Comparison of ENCODE assay signal across 11 cellular contexts in the genomic region with DNA sequence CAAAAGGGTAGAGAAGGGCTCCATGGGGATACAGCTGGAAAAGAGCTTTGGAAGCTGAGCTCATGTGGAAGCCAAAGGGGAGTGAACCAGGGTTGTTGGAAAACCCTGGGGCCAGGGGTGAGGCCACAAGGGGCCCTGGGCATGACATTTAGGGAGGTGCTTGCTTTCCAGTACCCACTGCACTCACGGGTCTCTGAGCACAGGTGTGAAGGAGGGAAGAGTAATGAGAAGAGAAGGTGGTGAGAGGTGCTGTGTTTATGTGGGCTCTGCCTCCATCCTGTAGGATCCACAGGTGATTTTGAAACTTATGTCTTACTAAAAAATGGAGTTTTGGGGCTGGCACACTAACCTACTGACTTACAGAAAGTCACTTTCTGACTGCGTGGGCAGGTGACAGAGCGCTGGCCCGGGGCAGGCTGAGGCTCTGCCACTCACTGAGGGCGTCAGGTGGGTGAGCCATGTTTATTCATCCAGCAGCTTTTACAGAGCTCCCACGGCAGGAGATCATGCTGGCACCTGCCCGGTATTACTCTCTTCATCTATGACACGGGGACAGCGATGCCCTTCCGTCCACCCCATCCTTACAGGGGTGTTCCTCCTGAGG. TPM values are rescaled to one million over a fixed set of nuclear protein-coding genes. Genes with fewer than 3 reads are reported as not detected.
DNase-seq lines count a peak whose midpoint lies in the region; ATAC-seq, FAIRE-seq and TF ChIP-seq lines count a peak whose summit lies in the region.
"Had no signal": no experiment of that assay in that cellular context is flagged by ENCODE, and none has a peak within 500 bp of the region (broad histone marks: within the 10 kb centered on the region; RNA-seq: fewer than 3 reads in every experiment).

No MANE protein-coding gene starts in this region.

- no peaks in the 10 kb centered on the region for H3K36me3 Mint-ChIP-seq in CD4-positive, alpha-beta memory T cell

- no peak overlapping the region for H3K4me3 ChIP-seq in CD4-positive, alpha-beta memory T cell (ENCODE audit: low read length in 2 of 2)
- H3K4me3 ChIP-seq in GM12878 (peak overlapping the region; percentile 16; the same call in 1 of the 2 replicates), right atrium auricular region (no peak overlapping the region)
- H3K4me3 ChIP-seq: lung had no signal

- H3K79me2 ChIP-seq in GM12878 (ENCODE audit: control insufficient read depth, insufficient read depth, low read length): peaks cover 89% of the 10 kb centered on the region

- peak overlapping the region; percentile 86 for H3K4me2 ChIP-seq in GM12878 (ENCODE audit: control insufficient read depth, insufficient read depth)

- H3K9ac ChIP-seq in GM12878 (ENCODE audit: control insufficient read depth, insufficient read depth, low read length): peak overlapping the region; percentile 75; the same call in 1 of the 2 replicates

- no peaks in the 10 kb centered on the region for H3K27me3 Mint-ChIP-seq in CD4-positive, alpha-beta memory T cell
- H3K27me3 Mint-ChIP-seq: progenitor cell of endocrine pancreas had no signal

- TF ChIP-seq CTCF in GM12878 (IDR thresholded peaks at IDR 0.05 in 2 of 3, conservative IDR thresholded peaks at IDR 0.05 in 1 of 3; ENCODE audit: control insufficient read depth in 2 of 3, extremely low read depth in 1 of 3, insufficient read depth in 1 of 3, low read depth in 3 of 3, low read length in 3 of 3): no peak
- no peak for TF ChIP-seq CTCF in right atrium auricular region (IDR thresholded peaks at IDR 0.05)

- peak overlapping the region; percentile 12 to 75 (median 66) for H3K4me3 Mint-ChIP-seq in CD4-positive, alpha-beta memory T cell

- DNase-seq in CD4-positive, alpha-beta memory T cell: peak in 2 of 5 donors; percentile 17 to 49
- DNase-seq in activated CD4-positive, alpha-beta T cell treated with anti-CD3 and anti-CD28 coated beads for 48 hours: peak; percentile 80
- DNase-seq in GM12878 (ENCODE audit: low read depth, low spot score) (no peak), DMS153 (lab: John Stamatoyannopoulos, UW) (no peak), right atrium auricular region (ENCODE audit: low spot score) (no peak), SW480 (ENCODE audit: low spot score) (no peak)
- peak; percentile 64 to 69 for DNase-seq in stimulated activated CD4-positive, alpha-beta T cell treated with anti-CD3 and anti-CD28 coated beads, Interleukin-15, amount 100 ng/mL, for 48 hours (ENCODE audit: low read depth in 2 of 2)
- DNase-seq: NCI-H1048 had no signal

- no peak for TF ChIP-seq EP300 in GM12878 (IDR thresholded peaks at IDR 0.05; ENCODE audit: borderline replicate concordance in 1 of 2, control insufficient read depth in 1 of 2, low read depth in 2 of 2, low read length in 2 of 2)

- peaks cover 48 to 85% (median 68%) of the 10 kb centered on the region in 4 donors for H3K4me1 Mint-ChIP-seq in CD4-positive, alpha-beta memory T cell

- BruUV-seq in GM12878 (replicated peaks; lab: Mats Ljungman, UMichigan): TSS peak; percentile 7

- H4K20me1 ChIP-seq in GM12878 (ENCODE audit: control insufficient read depth, insufficient read depth): no peaks in the 10 kb centered on the region

- ATAC-seq in GM12878 (no peak), HG03097 (IDR thresholded peaks at IDR 0.05; ENCODE audit: low FRiP score, unreplicated experiment) (no peak)

- intact Hi-C loops in CD4-positive, alpha-beta memory T cell (cut with micrococcal nuclease): no loop called here
- intact Hi-C loops in GM12878 (cut with micrococcal nuclease; ENCODE audit: unreplicated experiment): no loop called here

- H3K27ac ChIP-seq in CD4-positive, alpha-beta memory T cell (ENCODE audit: low read depth, low read length): peak overlapping the region; percentile 73
- H3K27ac ChIP-seq in GM12878 (ENCODE audit: control insufficient read depth, insufficient read depth) (peak overlapping the region; percentile 98), right atrium auricular region (no peak overlapping the region)

- in situ Hi-C loops in GM12878 (cut with MboI): loop anchor here (25.0 kb wide), 2 partner anchors 1087 to 1412 kb away; a partner anchor contains a TSS

- no peak for TF ChIP-seq RAD21 in GM12878 (IDR thresholded peaks at IDR 0.05; ENCODE audit: insufficient read depth, low read depth, low read length)

- peaks cover 70% of the 10 kb centered on the region for H3K4me1 ChIP-seq in CD4-positive, alpha-beta memory T cell (ENCODE audit: insufficient read depth, low read length)
- peaks cover 83% of the 10 kb centered on the region for H3K4me1 ChIP-seq in GM12878 (ENCODE audit: control insufficient read depth, insufficient read depth, low read length)
- H3K4me1 ChIP-seq in right atrium auricular region: peaks cover 0 to 49% of the 10 kb centered on the region in 2 donors

- no peak overlapping the region; the same call in 1 of the 2 replicates for H2AFZ ChIP-seq in GM12878 (ENCODE audit: control insufficient read depth, low read depth, low read length)

- no peaks in the 10 kb centered on the region for H3K27me3 ChIP-seq in CD4-positive, alpha-beta memory T cell (ENCODE audit: insufficient read depth, low read length)
- H3K27me3 ChIP-seq in GM12878 (replicated peaks in 1 of 2; ENCODE audit: control insufficient read depth in 2 of 2, insufficient read depth in 2 of 2, low read length in 1 of 2): no peaks in the 10 kb centered on the region
- H3K27me3 ChIP-seq in right atrium auricular region: no peaks in the 10 kb centered on the region

- FAIRE-seq in GM12878 (lab: Jason Lieb, UNC): no peak

- RAD21 ChIA-PET in GM12878 (lab: Charles Lee; ENCODE audit: unreplicated experiment): interaction anchor here (0.9 to 12.5 kb wide), 11 partner anchors 9 to 127 kb away, joined by 3 to 229 read pairs (median 12); a partner anchor contains a TSS

- no peak for TF ChIP-seq POLR2A in GM12878 (IDR thresholded peaks at IDR 0.05; ENCODE audit: low read depth, low read length)

- SMC1A ChIA-PET in GM12878 (lab: Charles Lee; ENCODE audit: uncharacterized antibody, unreplicated experiment): interaction anchor here (1.4 to 13.6 kb wide), 7 partner anchors 8 to 71 kb away, joined by 3 to 228 read pairs (median 8); a partner anchor contains a TSS

- H3K27ac Mint-ChIP-seq in CD4-positive, alpha-beta memory T cell: peak overlapping the region; percentile 87 to 98 (median 94)

- CTCF ChIA-PET in CD4-positive, alpha-beta memory T cell (lab: Charles Lee; ENCODE audit: partially characterized antibody): no interaction called here
- CTCF ChIA-PET in GM12878 (lab: Yijun Ruan, JAX): interaction anchor here (0.9 to 7.3 kb wide), 10 partner anchors 8 to 126 kb away, joined by 3 to 69 read pairs (median 4); no protein-coding TSS in a partner anchor

- no peaks in the 10 kb centered on the region for H3K36me3 ChIP-seq in CD4-positive, alpha-beta memory T cell (ENCODE audit: insufficient read depth, low read length)
- peaks cover 0 to 9% of the 10 kb centered on the region in 2 experiments; a peak in 1 of 4 replicates for H3K36me3 ChIP-seq in GM12878 (ENCODE audit: control insufficient read depth in 2 of 2, insufficient read depth in 2 of 2, low read length in 1 of 2)
- no peaks in the 10 kb centered on the region for H3K36me3 ChIP-seq in right atrium auricular region

- H3K9me3 Mint-ChIP-seq in CD4-positive, alpha-beta memory T cell: no peaks in the 10 kb centered on the region

- POLR2A ChIA-PET in CD4-positive, alpha-beta memory T cell (lab: Charles Lee; ENCODE audit: partially characterized antibody): interaction anchor here (1.5 kb wide), 1 partner anchor 15 kb away, joined by 7 read pairs; no protein-coding TSS in a partner anchor
- POLR2A ChIA-PET in GM12878 (lab: Charles Lee): interaction anchor here (1.0 to 10.0 kb wide), 5 partner anchors 8 to 71 kb away, joined by 3 to 143 read pairs (median 5); a partner anchor contains a TSS

- 23% methylated on average over 10 of the region's 10 CpGs for WGBS in GM12878 (ENCODE audit: insufficient coverage, insufficient replicate concordance, low lambda C conversion rate, missing lambda C conversion rate)

- no peaks in the 10 kb centered on the region for H3K9me3 ChIP-seq in CD4-positive, alpha-beta memory T cell (ENCODE audit: control insufficient read depth in 1 of 2, low read length in 2 of 2)
- H3K9me3 ChIP-seq in GM12878 (replicated peaks; ENCODE audit: control insufficient read depth, insufficient read depth, low read length) (no peaks in the 10 kb centered on the region), right atrium auricular region (no peaks in the 10 kb centered on the region)

TF ChIP-seq in GM12878, 131 proteins besides CTCF, POLR2A, EP300 and RAD21 (continues in another document):
- TF ChIP-seq IKZF2 (IDR thresholded peaks at IDR 0.05) (0 out of 4 replicates have a peak, but pooled peaks of 1 of the 2 experiments have one; percentile 17), CHD1 (IDR thresholded peaks at IDR 0.05; ENCODE audit: low read depth, low read length) (no peak)

RNA-seq across cellular contexts. Expression of a gene that starts 18.9 kb away (rescaled TPM):
- 10 to 100 TPM; 33.2 to 40.0 TPM for total RNA-seq in CD4-positive, alpha-beta memory T cell
- polyA plus RNA-seq in CD4-positive, alpha-beta memory T cell: 1 to 10 TPM in 1 of 2 donors, under 1 TPM in 1; 0.77 to 4.1 TPM
- 502 and 598 TPM in 2 replicates for total RNA-seq in GM12878 (2013; cell fraction: nucleolus; rRNA removed)
- 21.4 and 26.1 TPM in 2 replicates for total RNA-seq in GM12878 (2014; rRNA removed)
- 19.7 and 20.1 TPM in 2 replicates for total RNA-seq in GM12878 (2014; rRNA removed; fragmentation: Illumina TruSeq; extraction: Trizol)
- 60.7 and 64.9 TPM in 2 replicates for total RNA-seq in GM12878 (2021)
- polyA plus RNA-seq in GM12878 (2011; ENCODE audit: low read depth): 9.6 TPM
- 48.2 and 66.6 TPM in 2 replicates for polyA plus RNA-seq in GM12878 (2011; rRNA removed)
- 61.2 and 63.3 TPM in 2 replicates for polyA plus RNA-seq in GM12878 (2011; cell fraction: cytosol; rRNA removed)
- 337 and 354 TPM in 2 replicates for polyA plus RNA-seq in GM12878 (2011; cell fraction: nucleus; rRNA removed)
- polyA plus RNA-seq in GM12878 (2012): 14.1 and 24.0 TPM in 2 replicates
- 29.2 and 44.1 TPM in 2 replicates for polyA plus RNA-seq in GM12878 (2014; fragmentation: Illumina TruSeq; extraction: Trizol)
- 1 to 10 TPM in 1 of 2 experiments, under 1 TPM in 1; 0.97 to 1.7 TPM for polyA plus RNA-seq in GM12878 (2014; fragmentation: Nextera tagmentation; extraction: Ambion mirVana)
- polyA plus RNA-seq in GM12878 (2014; rRNA removed): 44.7 and 47.2 TPM in 2 replicates
- 10 to 100 TPM; 17.5 to 18.3 TPM for polyA plus RNA-seq in GM12878 (2016; fragmentation: Nextera tagmentation; extraction: Ambion mirVana)
- polyA minus RNA-seq in GM12878 (2011; rRNA and poly(A)+ RNA removed): 99.3 and 144 TPM in 2 replicates
- polyA minus RNA-seq in GM12878 (2011; cell fraction: cytosol; rRNA and poly(A)+ RNA removed): 35.6 and 42.5 TPM in 2 replicates
- 107 and 177 TPM in 2 replicates for polyA minus RNA-seq in GM12878 (2011; cell fraction: nucleus; rRNA and poly(A)+ RNA removed)
- 10 to 100 TPM in 1 of 2 donors, 1 to 10 TPM in 1; 7.9 to 10.2 TPM for total RNA-seq in right atrium auricular region

Comparison
In these comparisons a context has a peak if more than half of its experiments do, and no peak if none do; other contexts are left out.
1. DNase-seq: peak in activated CD4-positive, alpha-beta T cell treated with anti-CD3 and anti-CD28 coated beads for 48 hours (single experiment) and stimulated activated CD4-positive, alpha-beta T cell treated with anti-CD3 and anti-CD28 coated beads, Interleukin-15, amount 100 ng/mL, for 48 hours (2 of 2); none in GM12878 (single experiment), DMS153 (single experiment), right atrium auricular region (single experiment) and SW480 (single experiment).
2. H3K27ac ChIP-seq: peak in CD4-positive, alpha-beta memory T cell (single experiment) and GM12878 (single experiment); none in right atrium auricular region (0 of 2).